Comparison of ENCODE assay signal across 10 cellular contexts in the genomic region with DNA sequence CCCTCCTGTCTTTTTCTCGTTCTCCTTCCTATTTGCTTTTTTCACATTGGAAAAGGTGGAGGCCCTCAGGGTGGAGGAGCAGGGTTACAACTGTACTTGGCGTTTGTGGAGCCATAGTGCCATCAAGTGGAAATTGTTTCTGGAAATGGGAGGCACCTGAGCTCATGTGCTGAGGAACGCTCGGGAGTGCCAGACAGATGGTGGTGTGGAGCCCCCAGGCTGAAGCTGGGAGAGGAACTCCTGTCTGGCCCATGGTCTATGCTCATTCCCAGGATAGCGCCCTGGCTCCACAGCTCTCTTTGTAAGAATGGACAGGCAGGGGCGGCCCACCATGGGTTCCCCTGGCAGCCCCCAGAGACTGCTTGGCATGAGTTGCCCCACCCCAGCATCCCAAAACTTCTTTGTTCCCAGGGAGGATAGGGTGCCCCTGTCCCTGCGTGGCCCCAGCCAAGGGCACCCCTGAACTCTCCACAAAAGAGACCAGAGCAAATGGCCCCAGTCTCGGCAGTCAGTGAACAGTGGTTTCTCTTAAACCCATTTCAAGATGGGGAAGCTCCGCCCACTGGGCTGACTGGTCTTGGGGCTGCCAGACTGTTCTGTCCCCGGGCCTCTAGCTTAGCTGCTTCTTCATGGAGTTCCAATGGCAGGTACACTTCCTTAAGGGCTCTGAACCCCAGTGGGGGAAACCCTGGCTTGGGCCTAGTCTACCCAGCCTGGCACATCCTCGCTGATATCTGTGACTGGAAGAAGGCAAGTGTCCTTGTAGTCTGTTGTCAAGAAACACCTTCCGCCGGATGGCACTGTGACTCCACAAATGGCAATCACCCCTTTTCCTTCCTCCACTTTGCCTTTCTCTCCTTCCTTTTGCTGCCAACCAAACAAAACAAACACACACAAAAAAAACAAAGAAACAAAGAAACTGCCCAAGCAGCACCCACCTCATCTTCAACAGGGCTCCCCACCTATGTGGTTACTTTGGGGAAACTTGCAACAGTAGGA.
DNase-seq lines count a peak whose midpoint lies in the region; ATAC-seq and TF ChIP-seq lines count a peak whose summit lies in the region.
"Had no signal": no experiment of that assay in that cellular context is flagged by ENCODE, and none has a peak within 500 bp of the region (broad histone marks: within the 10 kb centered on the region; RNA-seq: fewer than 3 reads in every experiment).

No MANE protein-coding gene starts in this region.

- peak overlapping the region in 7 of 11 experiments; percentile 9 to 49 (median 33); a peak in 9 of 22 replicates for H3K9ac ChIP-seq in BLaER1 treated with 17β-estradiol and CSF1 and Interleukin-3, amounts not matched to agents 10 nM and 100 nM

- H3K9me3 ChIP-seq in BLaER1 treated with 17β-estradiol and CSF1 and Interleukin-3, amounts not matched to agents 10 nM and 100 nM (replicated peaks in 1 of 11), result no peaks in the 10 kb centered on the region

- H3K4me2 ChIP-seq in BLaER1 treated with 17β-estradiol and CSF1 and Interleukin-3, amounts not matched to agents 10 nM and 100 nM, result peak overlapping the region; percentile 57 to 79 (median 67)

- peaks cover 0 to 8% (median 0%) of the 10 kb centered on the region in 11 experiments; a peak in 6 of 22 replicates for H4K20me1 ChIP-seq in BLaER1 treated with 17β-estradiol and CSF1 and Interleukin-3, amounts not matched to agents 10 nM and 100 nM

- no peak for ATAC-seq in activated naive CD8-positive, alpha-beta T cell treated with anti-CD3 and anti-CD28 coated beads, Interleukin-2, amount 50 U/mL, for 24 hours
- ATAC-seq in GM21786 (IDR thresholded peaks at IDR 0.05; ENCODE audit: unreplicated experiment) (no peak), natural killer cell (no peak), HG03025 (IDR thresholded peaks at IDR 0.05; ENCODE audit: low FRiP score, unreplicated experiment) (no peak)

- H3K27ac Mint-ChIP-seq in activated naive CD8-positive, alpha-beta T cell treated with anti-CD3 and anti-CD28 coated beads, Interleukin-2, amount 50 U/mL, for 24 hours, result peak overlapping the region; percentile 64
- peak overlapping the region in 1 of 2 donors; percentile 12 for H3K27ac Mint-ChIP-seq in natural killer cell

- H3K9me3 Mint-ChIP-seq in activated naive CD8-positive, alpha-beta T cell treated with anti-CD3 and anti-CD28 coated beads, Interleukin-2, amount 50 U/mL, for 24 hours, result no peaks in the 10 kb centered on the region
- no peaks in the 10 kb centered on the region for H3K9me3 Mint-ChIP-seq in natural killer cell

- H3K27ac ChIP-seq in BLaER1 treated with 17β-estradiol and CSF1 and Interleukin-3, amounts not matched to agents 10 nM and 100 nM, result peak overlapping the region in 7 of 11 experiments; percentile 4 to 40 (median 36); a peak in 6 of 22 replicates

- H3K4me3 Mint-ChIP-seq in activated naive CD8-positive, alpha-beta T cell treated with anti-CD3 and anti-CD28 coated beads, Interleukin-2, amount 50 U/mL, for 24 hours, result no peak overlapping the region
- no peak overlapping the region for H3K4me3 Mint-ChIP-seq in natural killer cell

- peaks cover 0 to 16% (median 0%) of the 10 kb centered on the region in 11 experiments; a peak in 2 of 22 replicates for H3K36me3 ChIP-seq in BLaER1 treated with 17β-estradiol and CSF1 and Interleukin-3, amounts not matched to agents 10 nM and 100 nM
- H3K36me3 ChIP-seq in H7 (replicated peaks; ENCODE audit: control insufficient read depth, insufficient read depth, low read length), result no peaks in the 10 kb centered on the region

- intact Hi-C loops in natural killer cell (cut with micrococcal nuclease), result no loop called here

- H3K27me3 ChIP-seq in BLaER1 treated with 17β-estradiol and CSF1 and Interleukin-3, amounts not matched to agents 10 nM and 100 nM, result peaks cover 0 to 16% (median 7%) of the 10 kb centered on the region in 11 experiments; a peak in 13 of 22 replicates
- no peaks in the 10 kb centered on the region for H3K27me3 ChIP-seq in H7 (ENCODE audit: control insufficient read depth, insufficient read depth, low read length)

- peak; percentile 12 for DNase-seq in H7
- DNase-seq in activated naive CD8-positive, alpha-beta T cell treated with anti-CD3 and anti-CD28 coated beads, Interleukin-2, amount 50 U/mL, for 24 hours, result no peak
- DNase-seq in mesenteric fat pad (ENCODE audit: low spot score), result peak; percentile 85
- no peak for DNase-seq in natural killer cell
- no peak for DNase-seq in SW480 (ENCODE audit: low spot score)
- DNase-seq: activated CD4-positive, alpha-beta T cell treated with anti-CD3 and anti-CD28 coated beads, Interleukin-2, amount 50 U/mL, for 1 hour; KG1 had no signal

- peaks cover 14% of the 10 kb centered on the region for H3K36me3 Mint-ChIP-seq in activated naive CD8-positive, alpha-beta T cell treated with anti-CD3 and anti-CD28 coated beads, Interleukin-2, amount 50 U/mL, for 24 hours (ENCODE audit: low read depth)
- no peaks in the 10 kb centered on the region for H3K36me3 Mint-ChIP-seq in natural killer cell

- no peak for TF ChIP-seq CTCF in natural killer cell (IDR thresholded peaks at IDR 0.05)

- H3K4me3 ChIP-seq in BLaER1 treated with 17β-estradiol and CSF1 and Interleukin-3, amounts not matched to agents 10 nM and 100 nM, result peak overlapping the region in 6 of 10 experiments; percentile 18 to 35 (median 22); a peak in 7 of 20 replicates
- no peak overlapping the region for H3K4me3 ChIP-seq in H7 (ENCODE audit: insufficient read depth, low read depth, low read length)

- H3K4me1 Mint-ChIP-seq in activated naive CD8-positive, alpha-beta T cell treated with anti-CD3 and anti-CD28 coated beads, Interleukin-2, amount 50 U/mL, for 24 hours, result peaks cover 50% of the 10 kb centered on the region
- peaks cover 28 to 46% of the 10 kb centered on the region in 2 donors for H3K4me1 Mint-ChIP-seq in natural killer cell

- peaks cover 35 to 75% (median 53%) of the 10 kb centered on the region in 10 experiments for H3K4me1 ChIP-seq in BLaER1 treated with 17β-estradiol and CSF1 and Interleukin-3, amounts not matched to agents 10 nM and 100 nM

- H3K27me3 Mint-ChIP-seq in activated naive CD8-positive, alpha-beta T cell treated with anti-CD3 and anti-CD28 coated beads, Interleukin-2, amount 50 U/mL, for 24 hours, result no peaks in the 10 kb centered on the region
- H3K27me3 Mint-ChIP-seq in natural killer cell (ENCODE audit: low read depth in 2 of 2), result no peaks in the 10 kb centered on the region

Comparison
In these comparisons a context has a peak if more than half of its experiments do, and no peak if none do; other contexts are left out.
1. DNase-seq: peak in H7 (single experiment) and mesenteric fat pad (single experiment); none in activated naive CD8-positive, alpha-beta T cell treated with anti-CD3 and anti-CD28 coated beads, Interleukin-2, amount 50 U/mL, for 24 hours (single experiment), natural killer cell (single experiment) and SW480 (single experiment).